Comparison of ENCODE assay signal across 9 cellular contexts in the genomic region with DNA sequence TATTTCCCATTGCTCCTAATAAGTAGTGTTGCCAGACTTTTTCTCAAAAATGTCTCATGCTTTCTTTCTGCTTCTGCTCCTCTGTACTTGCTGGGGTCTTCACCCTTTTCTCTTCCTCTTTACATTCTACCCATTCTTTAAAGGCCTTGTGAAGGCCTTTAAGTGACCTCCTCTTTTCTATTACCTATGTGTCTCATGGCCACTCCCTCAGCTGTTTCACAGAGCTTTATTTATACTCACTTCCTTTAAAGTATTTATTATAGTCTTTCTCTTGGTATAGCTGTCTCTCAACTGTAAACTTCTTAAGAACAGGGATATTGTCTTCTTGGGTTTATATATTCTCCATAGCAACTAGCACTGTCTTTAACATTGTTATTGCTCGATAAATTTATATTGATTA. TPM values are rescaled to one million over a fixed set of nuclear protein-coding genes. Genes with fewer than 3 reads are reported as not detected.
DNase-seq lines count a peak whose midpoint lies in the region; ATAC-seq and TF ChIP-seq lines count a peak whose summit lies in the region.
"Had no signal": no experiment of that assay in that cellular context is flagged by ENCODE, and none has a peak within 500 bp of the region (broad histone marks: within the 10 kb centered on the region; RNA-seq: fewer than 3 reads in every experiment).

No MANE protein-coding gene starts in this region.

- H3K27me3 ChIP-seq in HAP-1 (ENCODE audit: low read depth) = peaks cover 3% of the 10 kb centered on the region; the same call in 1 of the 2 replicates
- H3K27me3 ChIP-seq in SJSA1 (replicated peaks) = no peaks in the 10 kb centered on the region
- no peaks in the 10 kb centered on the region for H3K27me3 ChIP-seq in fibroblast of lung (ENCODE audit: control insufficient read depth, insufficient read depth, low read length)
- no peaks in the 10 kb centered on the region for H3K27me3 ChIP-seq in gastrocnemius medialis

- no peak for DNase-seq in HAP-1 (ENCODE audit: low spot score in 2 of 2)
- DNase-seq in SJSA1 (ENCODE audit: low read depth in 1 of 2, low spot score in 2 of 2) = peak in 1 of 2 experiments; percentile 2
- no peak for DNase-seq in fibroblast of lung (ENCODE audit: low read depth in 2 of 2)
- no peak for DNase-seq in gastrocnemius medialis
- DNase-seq in NCI-H345 treated with DMSO at 0.1 percent for 48 hours (lab: John Stamatoyannopoulos, UW; ENCODE audit: unreplicated experiment) = no peak
- no peak for DNase-seq in activated CD8-positive, alpha-beta memory T cell treated with anti-CD3 and anti-CD28 coated beads, Interleukin-2, amount 50 U/mL, for 48 hours
- DNase-seq in NCI-H2196 (lab: John Stamatoyannopoulos, UW; ENCODE audit: unreplicated experiment) = no peak

- peaks cover 20% of the 10 kb centered on the region for H3K36me3 ChIP-seq in HAP-1 (replicated peaks)
- H3K36me3 ChIP-seq in SJSA1 = peaks cover 11% of the 10 kb centered on the region
- no peaks in the 10 kb centered on the region for H3K36me3 ChIP-seq in fibroblast of lung (ENCODE audit: control insufficient read depth, insufficient read depth, low read length)
- H3K36me3 ChIP-seq in gastrocnemius medialis = peaks cover 0 to 25% of the 10 kb centered on the region in 2 donors

- H3K79me2 ChIP-seq in fibroblast of lung (ENCODE audit: control insufficient read depth, insufficient read depth, low read length) = peaks cover 4% of the 10 kb centered on the region

- no peak overlapping the region for H2AFZ ChIP-seq in fibroblast of lung (ENCODE audit: low read length)

- no peaks in the 10 kb centered on the region for H3K9me3 ChIP-seq in HAP-1
- H3K9me3 ChIP-seq in SJSA1 (replicated peaks) = no peaks in the 10 kb centered on the region
- no peaks in the 10 kb centered on the region for H3K9me3 ChIP-seq in fibroblast of lung (ENCODE audit: control insufficient read depth, insufficient read depth, low read depth, low read length)
- no peaks in the 10 kb centered on the region for H3K9me3 ChIP-seq in gastrocnemius medialis

- TF ChIP-seq CTCF in fibroblast of lung (conservative IDR thresholded peaks at IDR 0.05 in 1 of 2, IDR thresholded peaks at IDR 0.05 in 1 of 2; ENCODE audit: low read depth in 1 of 2, low read length in 2 of 2) (no peak), gastrocnemius medialis (IDR thresholded peaks at IDR 0.05 in 4 of 5, conservative IDR thresholded peaks at IDR 0.05 in 1 of 5) (no peak)

- ATAC-seq in gastrocnemius medialis (no peak), HG02884 (IDR thresholded peaks at IDR 0.05; ENCODE audit: unreplicated experiment) (no peak)

- no peak overlapping the region for H3K9ac ChIP-seq in fibroblast of lung (ENCODE audit: insufficient read depth, low read length)

- in situ Hi-C loops in HAP-1 (cut with MboI; ENCODE audit: low sequenced_read_pairs) (no loop called here), gastrocnemius medialis (cut with MboI; ENCODE audit: low sequenced_read_pairs in 4 of 4) (no loop called here)

- H3K4me1 ChIP-seq in HAP-1 = peaks cover 8% of the 10 kb centered on the region
- H3K4me1 ChIP-seq in SJSA1 (replicated peaks) = no peaks in the 10 kb centered on the region
- no peaks in the 10 kb centered on the region for H3K4me1 ChIP-seq in fibroblast of lung (ENCODE audit: control insufficient read depth, extremely low read depth, insufficient read depth, low read length)
- peaks cover 9 to 18% of the 10 kb centered on the region in 2 donors for H3K4me1 ChIP-seq in gastrocnemius medialis

- intact Hi-C loops in gastrocnemius medialis (cut with DNase I; ENCODE audit: low total_unique reads) = loop anchor here (2.0 to 5.0 kb wide), 3 partner anchors 67 to 281 kb away; partner anchors contain the start of gene ENSA

- no peaks in the 10 kb centered on the region for H4K20me1 ChIP-seq in fibroblast of lung (ENCODE audit: control insufficient read depth, extremely low read depth, insufficient read depth, low read length)

- H3K27ac ChIP-seq in SJSA1 (no peak overlapping the region), fibroblast of lung (ENCODE audit: insufficient read depth, low read length) (no peak overlapping the region), gastrocnemius medialis (peak overlapping the region; percentile 76 to 89 (median 83))

- peak overlapping the region; percentile 52 for H3K4me3 ChIP-seq in HAP-1
- peak overlapping the region; percentile 49 for H3K4me3 ChIP-seq in SJSA1
- H3K4me3 ChIP-seq in fibroblast of lung (replicated peaks in 1 of 4; ENCODE audit: control extremely low read depth in 1 of 4, insufficient read depth in 1 of 4, low read depth in 3 of 4, low read length in 4 of 4) = peak overlapping the region; percentile 64 to 88 (median 80)
- H3K4me3 ChIP-seq in gastrocnemius medialis = peak overlapping the region; percentile 77 to 82 (median 80)

- TF ChIP-seq POLR2A in gastrocnemius medialis (IDR thresholded peaks at IDR 0.05) = no peak

- H3K4me2 ChIP-seq in fibroblast of lung (ENCODE audit: extremely low read depth, insufficient read depth, low read length) = peak overlapping the region; percentile 93

RNA-seq across cellular contexts. Expression of gene GOLPH3L, which starts 0.8 kb away (rescaled TPM):
- total RNA-seq in SJSA1 (2014; rRNA removed; shearing (Covaris generic)) = 2.3 and 3.9 TPM in 2 replicates
- total RNA-seq in fibroblast of lung (10.3 and 11.1 TPM in 2 replicates), gastrocnemius medialis (10 to 100 TPM in 3 of 4 donors, 1 to 10 TPM in 1; 9.8 to 18.6 (median 15.7) TPM)
- polyA plus RNA-seq in fibroblast of lung = 23.1 and 28.7 TPM in 2 replicates
- polyA plus RNA-seq in fibroblast of lung (2012) = 16.9 and 23.2 TPM in 2 replicates
- 7.2 and 8.1 TPM in 2 replicates for polyA minus RNA-seq in fibroblast of lung (ENCODE audit: low replicate concordance)

RNA-seq across cellular contexts. Expression of gene HORMAD1, which starts 24.5 kb away (rescaled TPM):
- total RNA-seq in SJSA1 (2014; rRNA removed; shearing (Covaris generic)) = not detected in 2 replicates
- total RNA-seq in fibroblast of lung (under 0.01 TPM in 1 of 2 replicates, not detected in the other), gastrocnemius medialis (under 1 TPM in 1 of 4 donors, not detected in 3; 0.36 TPM)
- polyA plus RNA-seq in fibroblast of lung = not detected in 2 replicates
- polyA plus RNA-seq in fibroblast of lung (2012) = not detected in 2 replicates
- not detected in 2 replicates for polyA minus RNA-seq in fibroblast of lung (ENCODE audit: low replicate concordance)
- total RNA-seq: renal cortical epithelial cell had no signal

Comparison
In these comparisons a context has a peak if more than half of its experiments do, and no peak if none do; other contexts are left out.
1. H3K27ac ChIP-seq: peak in gastrocnemius medialis (4 of 4); none in SJSA1 (single experiment) and fibroblast of lung (single experiment).
2. Peak in every context shown above with its lines, with median percentiles within 50 percentile points of each other: H3K4me3 ChIP-seq.